In the genomic region with DNA sequence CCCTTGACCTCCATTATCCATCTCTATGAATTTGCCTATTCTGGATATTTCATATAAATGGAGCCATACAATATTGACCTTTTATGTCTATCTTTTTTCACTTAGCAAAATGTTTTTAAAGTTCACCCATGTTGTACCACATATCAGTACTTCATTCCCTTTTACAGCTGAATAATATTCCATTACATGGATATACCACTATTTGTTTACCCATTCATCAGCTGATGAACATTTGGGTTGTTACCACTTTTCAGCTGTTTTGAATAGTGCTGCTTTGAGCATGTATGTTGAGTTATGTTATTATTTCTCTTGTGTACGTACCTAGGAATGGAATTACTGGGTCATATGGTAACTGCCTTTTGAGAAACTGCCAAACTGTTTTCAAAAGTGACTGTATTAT, we compare ENCODE assay signal across 9 cellular contexts.
"Had no signal": no experiment of that assay in that cellular context is flagged by ENCODE, and none has a peak within 500 bp of the region (broad histone marks: within the 10 kb centered on the region; RNA-seq: fewer than 3 reads in every experiment).

No MANE protein-coding gene starts in this region.

- ATAC-seq: GM23338, HepG2 had no signal

- H3K9ac ChIP-seq: KMS-11 had no signal

- H3K27ac ChIP-seq: HL-60, KMS-11 had no signal

- DNase-seq: H9, HCEC 1CT, KBM-7 had no signal

- H2AFZ ChIP-seq: GM23338 had no signal

- H3K4me2 ChIP-seq: GM23338, KMS-11 had no signal

- FAIRE-seq: H1, H54, HepG2 had no signal

- H3K4me3 ChIP-seq: GM23338 had no signal
